Comparison of ENCODE assay signal across 17 cellular contexts in the genomic region with DNA sequence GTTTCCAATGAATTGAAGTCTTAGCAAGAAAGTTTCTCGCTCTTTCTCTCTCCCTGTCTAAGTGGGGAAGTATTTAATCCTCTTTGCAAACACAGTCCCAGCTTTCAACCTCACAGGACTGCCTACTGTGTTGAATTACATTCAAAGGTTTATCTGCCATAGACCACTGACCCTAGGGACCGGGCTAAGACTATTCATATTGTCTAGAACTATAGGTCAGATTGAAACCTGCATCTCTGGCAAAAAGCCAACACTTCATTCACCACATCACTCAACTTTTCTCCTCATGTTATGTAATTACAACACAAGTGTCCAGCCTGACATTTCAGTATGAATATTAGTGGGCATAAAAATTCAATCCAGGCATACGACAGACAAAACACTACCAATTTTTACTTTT.
DNase-seq lines count a peak whose midpoint lies in the region; ATAC-seq and TF ChIP-seq lines count a peak whose summit lies in the region.
"Had no signal": no experiment of that assay in that cellular context is flagged by ENCODE, and none has a peak within 500 bp of the region (broad histone marks: within the 10 kb centered on the region; RNA-seq: fewer than 3 reads in every experiment).

No MANE protein-coding gene starts in this region.

- H4K20me1 ChIP-seq in mammary epithelial cell (ENCODE audit: insufficient read depth, low read length) = no peaks in the 10 kb centered on the region

- no TSS peak for BruUV-seq in mammary epithelial cell (replicated peaks; lab: Mats Ljungman, UMichigan)

- intact Hi-C loops in mammary epithelial cell (cut with micrococcal nuclease) = loop anchor here (1.0 to 2.0 kb wide), 3 partner anchors 267 to 387 kb away; no protein-coding TSS in a partner anchor
- intact Hi-C loops in colonic mucosa (cut with DNase I) = loop anchor here (10.0 kb wide), 1 partner anchor 271 kb away; no protein-coding TSS in a partner anchor

- no peaks in the 10 kb centered on the region for H3K4me1 ChIP-seq in mammary epithelial cell (ENCODE audit: insufficient read depth, low read length)
- H3K4me1 ChIP-seq in colonic mucosa = no peaks in the 10 kb centered on the region
- H3K4me1 ChIP-seq: left ventricle myocardium inferior, thyroid gland had no signal

- no peak overlapping the region for H3K4me3 ChIP-seq in mammary epithelial cell (replicated peaks in 1 of 3; ENCODE audit: insufficient read depth in 1 of 3, low read depth in 2 of 3, low read length in 3 of 3)
- no peak overlapping the region for H3K4me3 ChIP-seq in colonic mucosa
- H3K4me3 ChIP-seq: left ventricle myocardium inferior, thyroid gland had no signal

- H3K27me3 ChIP-seq in mammary epithelial cell (ENCODE audit: insufficient read depth, low read length) (peaks cover 2% of the 10 kb centered on the region), colonic mucosa (no peaks in the 10 kb centered on the region)
- H3K27me3 ChIP-seq: thyroid gland had no signal

- H3K27ac ChIP-seq in mammary epithelial cell (ENCODE audit: insufficient read depth, low read depth, low read length) = no peak overlapping the region
- H3K27ac ChIP-seq in colonic mucosa = no peak overlapping the region
- H3K27ac ChIP-seq: left ventricle myocardium inferior, thyroid gland had no signal

- H3K9ac ChIP-seq in mammary epithelial cell (ENCODE audit: insufficient read depth, low read length) (no peak overlapping the region), colonic mucosa (ENCODE audit: low read depth in 2 of 2, low read length in 2 of 2) (no peak overlapping the region)
- H3K9ac ChIP-seq: SK-N-SH had no signal

- CTCF ChIA-PET in activated naive CD4-positive, alpha-beta T cell treated with anti-CD3 and anti-CD28 coated beads, Interleukin-2, amount 10 ng/mL, durations not matched to agents 7 days and 5 days (lab: Charles Lee) = interaction anchor here (0.9 to 2.6 kb wide), 4 partner anchors 16 to 442 kb away, joined by 3 to 9 read pairs (median 4); no protein-coding TSS in a partner anchor
- CTCF ChIA-PET in mammary epithelial cell (lab: Charles Lee; ENCODE audit: low non-redundant PET) = no interaction called here

- H2AFZ ChIP-seq in mammary epithelial cell (ENCODE audit: low read depth, low read length) = no peak overlapping the region

- in situ Hi-C loops in mammary epithelial cell (cut with MboI; ENCODE audit: low sequenced_read_pairs in 2 of 2) = no loop called here

- TF ChIP-seq CTCF in mammary epithelial cell (conservative IDR thresholded peaks at IDR 0.05 in 1 of 2, IDR thresholded peaks at IDR 0.05 in 1 of 2; ENCODE audit: extremely low read depth in 1 of 2, insufficient read depth in 1 of 2, low read depth in 1 of 2, low read length in 2 of 2) = no peak
- TF ChIP-seq CTCF in colonic mucosa (IDR thresholded peaks at IDR 0.05) = no peak

- no peaks in the 10 kb centered on the region for H3K4me1 Mint-ChIP-seq in activated naive CD4-positive, alpha-beta T cell treated with anti-CD3 and anti-CD28 coated beads, Interleukin-2, amount 10 ng/mL, durations not matched to agents 7 days and 5 days
- H3K4me1 Mint-ChIP-seq: naive thymus-derived CD8-positive, alpha-beta T cell had no signal

- H3K27me3 Mint-ChIP-seq in activated naive CD4-positive, alpha-beta T cell treated with anti-CD3 and anti-CD28 coated beads, Interleukin-2, amount 10 ng/mL, durations not matched to agents 7 days and 5 days = no peaks in the 10 kb centered on the region

- no peaks in the 10 kb centered on the region for H3K9me3 Mint-ChIP-seq in activated naive CD4-positive, alpha-beta T cell treated with anti-CD3 and anti-CD28 coated beads, Interleukin-2, amount 10 ng/mL, durations not matched to agents 7 days and 5 days
- H3K9me3 Mint-ChIP-seq: dendritic cell treated with granulocyte-macrophage colony-stimulating factor and Interleukin-4, amounts not matched to agents 40 ng/mL and 50 ng/mL, for 4 days; HFFc6; naive thymus-derived CD8-positive, alpha-beta T cell had no signal

- H3K4me2 ChIP-seq in mammary epithelial cell (ENCODE audit: insufficient read depth, low read depth, low read length) = no peak overlapping the region
- H3K4me2 ChIP-seq: SK-N-SH had no signal

- H3K9me3 ChIP-seq in mammary epithelial cell (replicated peaks; ENCODE audit: insufficient read depth, low read length) (no peaks in the 10 kb centered on the region), colonic mucosa (no peaks in the 10 kb centered on the region)
- H3K9me3 ChIP-seq: left ventricle myocardium inferior, SK-N-SH, thyroid gland had no signal

- no peaks in the 10 kb centered on the region for H3K36me3 Mint-ChIP-seq in activated naive CD4-positive, alpha-beta T cell treated with anti-CD3 and anti-CD28 coated beads, Interleukin-2, amount 10 ng/mL, durations not matched to agents 7 days and 5 days
- H3K36me3 Mint-ChIP-seq: naive thymus-derived CD8-positive, alpha-beta T cell had no signal

- no peak overlapping the region for H3K27ac Mint-ChIP-seq in activated naive CD4-positive, alpha-beta T cell treated with anti-CD3 and anti-CD28 coated beads, Interleukin-2, amount 10 ng/mL, durations not matched to agents 7 days and 5 days
- H3K27ac Mint-ChIP-seq: dendritic cell treated with granulocyte-macrophage colony-stimulating factor and Interleukin-4, amounts not matched to agents 40 ng/mL and 50 ng/mL, for 4 days; HFFc6; naive thymus-derived CD8-positive, alpha-beta T cell had no signal

- ATAC-seq in GM18517 (IDR thresholded peaks at IDR 0.05; ENCODE audit: unreplicated experiment) = peak; percentile 33
- peak; percentile 42 for ATAC-seq in GM19463 (IDR thresholded peaks at IDR 0.05; ENCODE audit: unreplicated experiment)
- peak; percentile 46 for ATAC-seq in HG02884 (IDR thresholded peaks at IDR 0.05; ENCODE audit: unreplicated experiment)
- ATAC-seq: naive thymus-derived CD8-positive, alpha-beta T cell had no signal

- DNase-seq in HT-29 (ENCODE audit: low spot score) (peak; percentile 9), COLO829 (ENCODE audit: low spot score) (no peak), mammary epithelial cell (no peak), colonic mucosa (no peak)
- no peak for DNase-seq in activated naive CD4-positive, alpha-beta T cell treated with anti-CD3 and anti-CD28 coated beads, Interleukin-2, amount 10 ng/mL, durations not matched to agents 7 days and 5 days
- DNase-seq: activated CD8-positive, alpha-beta memory T cell treated with anti-CD3 and anti-CD28 coated beads for 24 hours; activated gamma-delta T cell treated with Interleukin-2 at 50 U/mL for 16 hours; hippocampal formation; left ventricle myocardium inferior; naive thymus-derived CD8-positive, alpha-beta T cell had no signal

- no peak overlapping the region for H3K4me3 Mint-ChIP-seq in activated naive CD4-positive, alpha-beta T cell treated with anti-CD3 and anti-CD28 coated beads, Interleukin-2, amount 10 ng/mL, durations not matched to agents 7 days and 5 days
- H3K4me3 Mint-ChIP-seq: dendritic cell treated with granulocyte-macrophage colony-stimulating factor and Interleukin-4, amounts not matched to agents 40 ng/mL and 50 ng/mL, for 4 days; HFFc6; naive thymus-derived CD8-positive, alpha-beta T cell had no signal

- 41% methylated on average over 3 of the region's 3 CpGs for WGBS in mammary epithelial cell (ENCODE audit: low coverage, missing lambda C conversion rate)

- no peaks in the 10 kb centered on the region for H3K79me2 ChIP-seq in mammary epithelial cell (ENCODE audit: insufficient read depth, low read length)

- dilution Hi-C loops in mammary epithelial cell (cut with HindIII; ENCODE audit: low sequenced_read_pairs) = no loop called here

- H3K36me3 ChIP-seq in mammary epithelial cell (ENCODE audit: insufficient read depth, low read length) (no peaks in the 10 kb centered on the region), colonic mucosa (no peaks in the 10 kb centered on the region)
- H3K36me3 ChIP-seq: left ventricle myocardium inferior, thyroid gland had no signal
